ENCODE assay signal across 21 cellular contexts in genomic region chr4:113003841-113004240, GRCh38. TPM values are rescaled to one million over a fixed set of nuclear protein-coding genes. Genes with fewer than 3 reads are reported as not detected.
"Had no signal": no experiment of that assay in that cellular context is flagged by ENCODE, and none has a peak within 500 bp of the region (broad histone marks: within the 10 kb centered on the region; RNA-seq: fewer than 3 reads in every experiment).

No MANE protein-coding gene starts in this region.

- H3K4me3 ChIP-seq: adrenal gland, colonic mucosa, gastroesophageal sphincter, pancreas, tibial nerve, uterus had no signal

- H3K27me3 ChIP-seq: adrenal gland, colonic mucosa, gastroesophageal sphincter, pancreas, tibial nerve, uterus had no signal

- H3K27ac ChIP-seq: adrenal gland, colonic mucosa, gastroesophageal sphincter, pancreas, tibial nerve, uterus, WERI-Rb-1 had no signal

- H3K4me1 ChIP-seq: adrenal gland, colonic mucosa, gastroesophageal sphincter, pancreas, tibial nerve, uterus had no signal

- H3K36me3 ChIP-seq: adrenal gland, colonic mucosa, gastroesophageal sphincter, pancreas, tibial nerve, uterus, WERI-Rb-1 had no signal

- H3K9me3 ChIP-seq: adrenal gland, colonic mucosa, gastroesophageal sphincter, pancreas, tibial nerve, uterus had no signal

- DNase-seq: activated CD4-positive, alpha-beta memory T cell treated with anti-CD3 and anti-CD28 coated beads for 36 hours; activated CD4-positive, alpha-beta T cell treated with anti-CD3 and anti-CD28 coated beads for 36 hours; activated CD8-positive, alpha-beta memory T cell treated with anti-CD3 and anti-CD28 coated beads, Interleukin-2, amount 10 ng/mL, durations not matched to agents 7 days and 5 days; activated naive CD4-positive, alpha-beta T cell treated with anti-CD3 and anti-CD28 coated beads, Interleukin-2, amount 10 ng/mL, durations not matched to agents 7 days and 5 days; activated T-cell treated with anti-CD3 and anti-CD28 coated beads, Interleukin-2, amount 50 U/mL, for 24 hours; adrenal gland; central memory CD4-positive, alpha-beta T cell; colonic mucosa; islet precursor cell; naive thymus-derived CD4-positive, alpha-beta T cell; pancreas; stimulated activated CD4-positive, alpha-beta T cell treated with anti-CD3 and anti-CD28 coated beads, Interleukin-15, amount 100 ng/mL, for 24 hours; stimulated activated CD4-positive, alpha-beta T cell treated with anti-CD3 and anti-CD28 coated beads, Interleukin-4, amount 100 ng/mL, for 1 hour; stimulated activated naive CD4-positive, alpha-beta T cell treated with Interleukin-2 at 50 U/mL for 16 hours; T-helper 1 cell; T1000; uterus; WERI-Rb-1 had no signal

- ATAC-seq: activated CD4-positive, alpha-beta T cell treated with anti-CD3 and anti-CD28 coated beads for 36 hours; activated CD8-positive, alpha-beta memory T cell treated with anti-CD3 and anti-CD28 coated beads, Interleukin-2, amount 10 ng/mL, durations not matched to agents 7 days and 5 days; gastroesophageal sphincter; left lobe of liver; naive thymus-derived CD4-positive, alpha-beta T cell; pancreas had no signal

RNA-seq across cellular contexts. Expression of gene ANK2, which starts 45.6 kb away (rescaled TPM):
- polyA plus RNA-seq: naive thymus-derived CD4-positive, alpha-beta T cell had no signal
